ENCODE assay signal across 25 cellular contexts in genomic region chr15:31153531-31153930, GRCh38. TPM values are rescaled to one million over a fixed set of nuclear protein-coding genes. Genes with fewer than 3 reads are reported as not detected.
"Had no signal": no experiment of that assay in that cellular context is flagged by ENCODE, and none has a peak within 500 bp of the region (broad histone marks: within the 10 kb centered on the region; RNA-seq: fewer than 3 reads in every experiment).

No MANE protein-coding gene starts in this region.

- H3K9me3 ChIP-seq: esophagus squamous epithelium, mucosa of descending colon, prostate gland, thoracic aorta had no signal

- H3K4me1 ChIP-seq: parathyroid adenoma, prostate gland had no signal

- ATAC-seq: left cardiac atrium; left ventricle myocardium superior; mucosa of descending colon; sciatic nerve; stimulated activated naive B cell treated with anti-CD40 and anti-IgM and Interleukin-4, amounts not matched to agents 10 μg/mL and 1 μg/mL and 100 μg/mL, for 72 hours; stimulated activated naive CD8-positive, alpha-beta T cell treated with anti-CD3 and anti-CD28 coated beads, Interleukin-15, amount 100 ng/mL, for 72 hours had no signal

- H3K9ac ChIP-seq: parathyroid adenoma had no signal

- H3K27me3 ChIP-seq: dorsolateral prefrontal cortex had no signal

- H3K4me3 ChIP-seq: dorsolateral prefrontal cortex, esophagus squamous epithelium, mucosa of descending colon, prostate gland, thoracic aorta had no signal

- DNase-seq: cortex of kidney; effector CD8-positive, alpha-beta T cell; esophagus squamous epithelium; foreskin fibroblast; immature natural killer cell; kidney; left cardiac atrium; left ventricle myocardium superior; mucosa of descending colon; nephron progenitor cell; stimulated activated CD4-positive, alpha-beta T cell treated with anti-CD3 and anti-CD28 coated beads, Interleukin-2, amount 100 ng/mL, for 24 hours; stimulated activated CD4-positive, alpha-beta T cell treated with anti-CD3 and anti-CD28 coated beads, Interleukin-4, amount 100 ng/mL, for 4 hours; stimulated activated naive B cell treated with anti-CD40 and anti-IgM and Interleukin-4, amounts not matched to agents 10 μg/mL and 1 μg/mL and 100 μg/mL, for 72 hours; stimulated activated naive CD8-positive, alpha-beta T cell treated with anti-CD3 and anti-CD28 coated beads, Interleukin-15, amount 100 ng/mL, for 72 hours had no signal

- H3K27ac ChIP-seq: dorsolateral prefrontal cortex, epithelial cell of prostate, parathyroid adenoma, prostate gland, thoracic aorta had no signal

- H3K36me3 ChIP-seq: esophagus squamous epithelium, prostate gland, thoracic aorta had no signal

- H3K79me2 ChIP-seq: parathyroid adenoma had no signal

- FAIRE-seq: endometrium, kidney, urothelium cell line had no signal

- H2AFZ ChIP-seq: parathyroid adenoma had no signal

RNA-seq across cellular contexts. Expression of gene TRPM1, which starts 52.0 kb away (rescaled TPM):
- total RNA-seq: esophagus squamous epithelium, kidney, left ventricle myocardium superior, mucosa of descending colon, renal cortical epithelial cell, sciatic nerve, skeletal muscle tissue, subcutaneous adipose tissue, thoracic aorta had no signal
